9 cellular contexts compared by ENCODE assay signal in genomic region chr19:35902870-35903475, GRCh38. TPM values are rescaled to one million over a fixed set of nuclear protein-coding genes. Genes with fewer than 3 reads are reported as not detected.
DNase-seq lines count a peak whose midpoint lies in the region; ATAC-seq and TF ChIP-seq lines count a peak whose summit lies in the region.
"Had no signal": no experiment of that assay in that cellular context is flagged by ENCODE, and none has a peak within 500 bp of the region (broad histone marks: within the 10 kb centered on the region; RNA-seq: fewer than 3 reads in every experiment).

No MANE protein-coding gene starts in this region.

- no peaks in the 10 kb centered on the region for H3K27me3 Mint-ChIP-seq in CD8-positive, alpha-beta memory T cell

- CTCF ChIA-PET in CD8-positive, alpha-beta memory T cell (lab: Charles Lee) = interaction anchor here (1.0 to 3.2 kb wide), 3 partner anchors 21 to 29 kb away, joined by 3 to 16 read pairs (median 7); no protein-coding TSS in a partner anchor

- ATAC-seq in GM18870 (IDR thresholded peaks at IDR 0.05; ENCODE audit: unreplicated experiment) (no peak), GM18498 (IDR thresholded peaks at IDR 0.05; ENCODE audit: unreplicated experiment) (no peak)

- peak overlapping the region; percentile 87 to 99 (median 98) for H3K27ac Mint-ChIP-seq in CD8-positive, alpha-beta memory T cell

- H3K4me2 ChIP-seq in neuronal stem cell (ENCODE audit: insufficient read depth, low read length, poor library complexity, severe bottlenecking) = peak overlapping the region; percentile 61

- H3K23ac ChIP-seq in neuronal stem cell (ENCODE audit: low read depth, low read length, poor library complexity) = no peak overlapping the region

- H3K4me1 Mint-ChIP-seq in CD8-positive, alpha-beta memory T cell = peaks cover 47 to 64% (median 55%) of the 10 kb centered on the region in 3 donors

- peaks cover 4% of the 10 kb centered on the region for H3K79me1 ChIP-seq in neuronal stem cell (ENCODE audit: low read depth, low read length)

- peak overlapping the region; percentile 100 for H3K4me3 ChIP-seq in CD8-positive, alpha-beta memory T cell (ENCODE audit: low read length)
- H3K4me3 ChIP-seq in NB4 (ENCODE audit: low read depth, low read length) (peak overlapping the region; percentile 40), ectodermal cell (ENCODE audit: insufficient read depth, low read depth, low read length) (peak overlapping the region; percentile 29), neuronal stem cell (ENCODE audit: low read length in 2 of 2) (no peak overlapping the region)

- H3K9me3 ChIP-seq in CD8-positive, alpha-beta memory T cell (ENCODE audit: low read length) = no peaks in the 10 kb centered on the region
- H3K9me3 ChIP-seq in ectodermal cell (ENCODE audit: control insufficient read depth, low read length) (no peaks in the 10 kb centered on the region), neuronal stem cell (replicated peaks in 1 of 2; ENCODE audit: control insufficient read depth in 2 of 2, insufficient read depth in 1 of 2, low read depth in 1 of 2, low read length in 2 of 2) (no peaks in the 10 kb centered on the region)

- POLR2A ChIA-PET in CD8-positive, alpha-beta memory T cell (lab: Charles Lee) = interaction anchor here (1.0 to 2.5 kb wide), 3 partner anchors 27 to 162 kb away, joined by 3 to 16 read pairs (median 6); no protein-coding TSS in a partner anchor

- peak overlapping the region; percentile 84 for H2BK120ac ChIP-seq in neuronal stem cell (ENCODE audit: low read depth, low read length)

- H3K14ac ChIP-seq in neuronal stem cell (ENCODE audit: low read length) = no peak overlapping the region

- H3K4ac ChIP-seq in neuronal stem cell (ENCODE audit: low read length) = no peak overlapping the region

- H4K91ac ChIP-seq in neuronal stem cell (ENCODE audit: low read depth, low read length, poor library complexity) = peak overlapping the region; percentile 69

- TF ChIP-seq POLR2A in NB4 (IDR thresholded peaks at IDR 0.05; ENCODE audit: extremely low read depth, insufficient read length) = no peak

- no peak for DNase-seq in CD8-positive, alpha-beta memory T cell
- no peak for DNase-seq in NB4 (ENCODE audit: low read depth)
- DNase-seq in neuronal stem cell (ENCODE audit: low spot score) = no peak
- DNase-seq in posterior vena cava (ENCODE audit: low spot score) = no peak
- no peak for DNase-seq in NCI-H128 (lab: John Stamatoyannopoulos, UW; ENCODE audit: unreplicated experiment)

- H3K4me3 Mint-ChIP-seq in CD8-positive, alpha-beta memory T cell = peak overlapping the region; percentile 87 to 100 (median 95)

- no peak overlapping the region for H4K8ac ChIP-seq in neuronal stem cell (ENCODE audit: low read depth, low read length)

- intact Hi-C loops in posterior vena cava (cut with DNase I) = no loop called here

- H3K36me3 ChIP-seq in CD8-positive, alpha-beta memory T cell (ENCODE audit: insufficient read depth, low read length) = no peaks in the 10 kb centered on the region
- H3K36me3 ChIP-seq in ectodermal cell (ENCODE audit: control insufficient read depth, insufficient read depth, low read length) (no peaks in the 10 kb centered on the region), neuronal stem cell (replicated peaks in 1 of 2; ENCODE audit: control insufficient read depth in 2 of 2, insufficient read depth in 2 of 2, low read length in 2 of 2) (no peaks in the 10 kb centered on the region)

- 83 to 85% methylated on average over 10 of the region's 10 CpGs for WGBS in ectodermal cell, 2 experiments
- no CpG with 5 or more reads among the region's 10 CpGs for WGBS in neuronal stem cell (ENCODE audit: extremely low coverage in 2 of 2, insufficient read length in 2 of 2, insufficient replicate concordance in 1 of 2), 2 donors

- H2BK15ac ChIP-seq in neuronal stem cell (ENCODE audit: low read length) = peak overlapping the region; percentile 81

- H3K9ac ChIP-seq in neuronal stem cell (ENCODE audit: low read depth, low read length, poor library complexity) = peak overlapping the region; percentile 3

- H3K9me3 Mint-ChIP-seq in CD8-positive, alpha-beta memory T cell = peaks cover 0 to 3% (median 0%) of the 10 kb centered on the region in 5 donors

- H3K4me1 ChIP-seq in CD8-positive, alpha-beta memory T cell (ENCODE audit: insufficient read depth, low read length) = peaks cover 56% of the 10 kb centered on the region
- H3K4me1 ChIP-seq in ectodermal cell (ENCODE audit: control insufficient read depth, insufficient read depth, low read length) (peaks cover 4% of the 10 kb centered on the region), neuronal stem cell (ENCODE audit: control insufficient read depth in 2 of 2, insufficient read depth in 1 of 2, low read depth in 1 of 2, low read length in 2 of 2) (peaks cover 13 to 18% of the 10 kb centered on the region in 2 donors)

- H3K27ac ChIP-seq in CD8-positive, alpha-beta memory T cell (ENCODE audit: low read depth, low read length) = peak overlapping the region; percentile 90
- H3K27ac ChIP-seq in ectodermal cell (ENCODE audit: insufficient read depth, low read depth, low read length, poor library complexity, severe bottlenecking) (no peak overlapping the region), neuronal stem cell (replicated peaks; ENCODE audit: low read length) (no peak overlapping the region)

- H2AK5ac ChIP-seq in neuronal stem cell (ENCODE audit: low read depth, low read length) = no peak overlapping the region

- peak overlapping the region; percentile 81 for H2AFZ ChIP-seq in neuronal stem cell (ENCODE audit: low read length)

- H3K36me3 Mint-ChIP-seq in CD8-positive, alpha-beta memory T cell = peaks cover 2 to 19% (median 5%) of the 10 kb centered on the region in 3 donors

- H3K27me3 ChIP-seq in CD8-positive, alpha-beta memory T cell (ENCODE audit: insufficient read depth, low read length, poor library complexity, severe bottlenecking) = no peaks in the 10 kb centered on the region
- H3K27me3 ChIP-seq in ectodermal cell (ENCODE audit: control insufficient read depth, insufficient read depth, low read length, poor library complexity, severe bottlenecking) = peaks cover 29% of the 10 kb centered on the region
- peaks cover 0 to 43% (median 12%) of the 10 kb centered on the region in 3 experiments for H3K27me3 ChIP-seq in neuronal stem cell (ENCODE audit: control insufficient read depth in 3 of 3, insufficient read depth in 3 of 3, low read depth in 1 of 3, low read length in 3 of 3)

- TF ChIP-seq CTCF in NB4 (IDR thresholded peaks at IDR 0.05; ENCODE audit: low read depth, low read length) = no peak

- no peak overlapping the region for H2BK12ac ChIP-seq in neuronal stem cell (ENCODE audit: low read length)

- H3K18ac ChIP-seq in neuronal stem cell (ENCODE audit: low read length) = peak overlapping the region; percentile 89

- H2BK5ac ChIP-seq in neuronal stem cell (ENCODE audit: low read length) = no peak overlapping the region

RNA-seq across cellular contexts. Expression of gene HCST, which starts 0.6 kb away (rescaled TPM):
- 10 to 100 TPM; 53.4 to 60.1 TPM for total RNA-seq in CD8-positive, alpha-beta memory T cell
- polyA plus RNA-seq in CD8-positive, alpha-beta memory T cell = 1,883 TPM
- not detected for polyA plus RNA-seq in ectodermal cell (2013, experiment 1 of 4)
- not detected for polyA plus RNA-seq in ectodermal cell (2013, experiment 2 of 4)
- polyA plus RNA-seq in ectodermal cell (2013, experiment 3 of 4) = not detected
- not detected for polyA plus RNA-seq in ectodermal cell (2013, experiment 4 of 4)
- 0.32 TPM for polyA plus RNA-seq in neuronal stem cell (2013, experiment 1 of 2)
- 0.39 TPM for polyA plus RNA-seq in neuronal stem cell (2013, experiment 2 of 2)
- 10 to 100 TPM; 12.4 to 13.4 TPM for total RNA-seq in posterior vena cava
- total RNA-seq: M059J had no signal

RNA-seq across cellular contexts. Expression of gene NFKBID, which starts 2.6 kb away (rescaled TPM):
- total RNA-seq in CD8-positive, alpha-beta memory T cell = 10 to 100 TPM; 63.3 to 66.5 TPM
- 3.0 TPM for polyA plus RNA-seq in CD8-positive, alpha-beta memory T cell
- polyA plus RNA-seq in ectodermal cell (2013, experiment 1 of 4) = 6.9 TPM
- polyA plus RNA-seq in ectodermal cell (2013, experiment 2 of 4) = 8.1 TPM
- polyA plus RNA-seq in ectodermal cell (2013, experiment 3 of 4) = 5.7 TPM
- polyA plus RNA-seq in ectodermal cell (2013, experiment 4 of 4) = 10.5 TPM
- 4.8 TPM for polyA plus RNA-seq in neuronal stem cell (2013, experiment 1 of 2)
- 4.7 TPM for polyA plus RNA-seq in neuronal stem cell (2013, experiment 2 of 2)
- total RNA-seq in posterior vena cava = 10 to 100 TPM in 1 of 2 donors, 1 to 10 TPM in 1; 7.9 to 10.3 TPM

RNA-seq across cellular contexts. Expression of gene TYROBP, which starts 5.1 kb away (rescaled TPM):
- 1 to 10 TPM; 6.4 to 6.8 TPM for total RNA-seq in CD8-positive, alpha-beta memory T cell
- polyA plus RNA-seq in CD8-positive, alpha-beta memory T cell = 96.2 TPM
- polyA plus RNA-seq in ectodermal cell (2013, experiment 1 of 4) = not detected
- not detected for polyA plus RNA-seq in ectodermal cell (2013, experiment 2 of 4)
- not detected for polyA plus RNA-seq in ectodermal cell (2013, experiment 3 of 4)
- not detected for polyA plus RNA-seq in ectodermal cell (2013, experiment 4 of 4)
- not detected for polyA plus RNA-seq in neuronal stem cell (2013, experiment 1 of 2)
- not detected for polyA plus RNA-seq in neuronal stem cell (2013, experiment 2 of 2)
- total RNA-seq in posterior vena cava = 10 to 100 TPM; 58.8 to 96.5 TPM
- total RNA-seq: M059J had no signal

RNA-seq across cellular contexts. Expression of gene LRFN3, which starts 33.2 kb away (rescaled TPM):
- 10 to 100 TPM; 12.4 to 12.5 TPM for total RNA-seq in CD8-positive, alpha-beta memory T cell
- 3.0 TPM for polyA plus RNA-seq in CD8-positive, alpha-beta memory T cell
- 28.0 TPM for polyA plus RNA-seq in ectodermal cell (2013, experiment 1 of 4)
- 33.3 TPM for polyA plus RNA-seq in ectodermal cell (2013, experiment 2 of 4)
- polyA plus RNA-seq in ectodermal cell (2013, experiment 3 of 4) = 34.4 TPM
- 32.7 TPM for polyA plus RNA-seq in ectodermal cell (2013, experiment 4 of 4)
- polyA plus RNA-seq in neuronal stem cell (2013, experiment 1 of 2) = 21.3 TPM
- 19.6 TPM for polyA plus RNA-seq in neuronal stem cell (2013, experiment 2 of 2)
- 10 to 100 TPM; 13.3 to 14.2 TPM for total RNA-seq in posterior vena cava

RNA-seq across cellular contexts. Expression of gene APLP1, which starts 34.6 kb away (rescaled TPM):
- under 1 TPM; 0.85 to 0.86 TPM for total RNA-seq in CD8-positive, alpha-beta memory T cell
- polyA plus RNA-seq in CD8-positive, alpha-beta memory T cell = not detected
- 259 TPM for polyA plus RNA-seq in ectodermal cell (2013, experiment 1 of 4)
- polyA plus RNA-seq in ectodermal cell (2013, experiment 2 of 4) = 250 TPM
- 227 TPM for polyA plus RNA-seq in ectodermal cell (2013, experiment 3 of 4)
- 275 TPM for polyA plus RNA-seq in ectodermal cell (2013, experiment 4 of 4)
- 299 TPM for polyA plus RNA-seq in neuronal stem cell (2013, experiment 1 of 2)
- polyA plus RNA-seq in neuronal stem cell (2013, experiment 2 of 2) = 297 TPM
- 1 to 10 TPM; 3.9 to 7.3 TPM for total RNA-seq in posterior vena cava

Comparison
In these comparisons a context has a peak if more than half of its experiments do, and no peak if none do; other contexts are left out.
1. H3K4me3 ChIP-seq: peak in CD8-positive, alpha-beta memory T cell (single experiment), NB4 (single experiment) and ectodermal cell (single experiment); none in neuronal stem cell (0 of 2).
2. RNA of gene NFKBID, which starts 2.6 kb away (total RNA-seq): 63.3 to 66.5 TPM in CD8-positive, alpha-beta memory T cell; 7.9 to 10.3 TPM in posterior vena cava; every median in the first group is over 4 times any median in the second.
3. RNA of gene TYROBP, which starts 5.1 kb away (total RNA-seq): 58.8 to 96.5 TPM in posterior vena cava; 6.4 to 6.8 TPM in CD8-positive, alpha-beta memory T cell; every median in the first group is over 4 times any median in the second.